Comparison of ENCODE assay signal across 15 cellular contexts in genomic region chr17:76048711-76049110, GRCh38. TPM values are rescaled to one million over a fixed set of nuclear protein-coding genes. Genes with fewer than 3 reads are reported as not detected.
A peak's percentile ranks its signal among the peaks of the same experiment; 100 is the strongest.
DNase-seq lines count a peak whose midpoint lies in the region; ATAC-seq, FAIRE-seq and TF ChIP-seq lines count a peak whose summit lies in the region.
"Had no signal": no experiment of that assay in that cellular context is flagged by ENCODE, and none has a peak within 500 bp of the region (broad histone marks: within the 10 kb centered on the region; RNA-seq: fewer than 3 reads in every experiment).

No MANE protein-coding gene starts in this region.

- peaks cover under 1 to 6% of the 10 kb centered on the region in 2 experiments; a peak in 2 of 5 replicates for H3K4me1 ChIP-seq in K562 (replicated peaks in 1 of 2; ENCODE audit: control insufficient read depth in 2 of 2, insufficient read depth in 2 of 2, low read length in 2 of 2)
- peaks cover 0 to 8% of the 10 kb centered on the region in 2 experiments for H3K4me1 ChIP-seq in trophoblast cell (ENCODE audit: control insufficient read depth in 1 of 2, insufficient read depth in 2 of 2, low read length in 2 of 2)
- H3K4me1 ChIP-seq in uterus = no peaks in the 10 kb centered on the region
- peaks cover 0 to 16% (median 7%) of the 10 kb centered on the region in 4 donors for H3K4me1 ChIP-seq in upper lobe of left lung

- H3K27me3 ChIP-seq in K562 (ENCODE audit: control insufficient read depth in 2 of 2, insufficient read depth in 2 of 2, low read length in 2 of 2) (no peaks in the 10 kb centered on the region), trophoblast cell (ENCODE audit: insufficient read depth, low read length) (no peaks in the 10 kb centered on the region), uterus (no peaks in the 10 kb centered on the region), upper lobe of left lung (no peaks in the 10 kb centered on the region)
- H3K27me3 ChIP-seq: foreskin keratinocyte, right atrium auricular region had no signal

- H2AK5ac ChIP-seq in trophoblast cell (ENCODE audit: low read length) = no peak overlapping the region

- H4K20me1 ChIP-seq in K562 (replicated peaks; ENCODE audit: control insufficient read depth, insufficient read depth, low read length) = no peaks in the 10 kb centered on the region

- H3K27me3 Mint-ChIP-seq in CD14-positive monocyte (ENCODE audit: low read depth in 3 of 3) = no peaks in the 10 kb centered on the region
- H3K27me3 Mint-ChIP-seq: activated CD8-positive, alpha-beta memory T cell treated with anti-CD3 and anti-CD28 coated beads, Interleukin-2, amount 10 ng/mL, durations not matched to agents 7 days and 5 days; activated naive CD8-positive, alpha-beta T cell treated with anti-CD3 and anti-CD28 coated beads, Interleukin-2, amount 10 ng/mL, durations not matched to agents 7 days and 5 days had no signal

- H3K4me2 ChIP-seq in K562 (ENCODE audit: insufficient read depth, low read length) (no peak overlapping the region), trophoblast cell (ENCODE audit: low read length) (no peak overlapping the region)

- intact Hi-C loops in K562 (cut with micrococcal nuclease) (no loop called here), CD14-positive monocyte (cut with micrococcal nuclease) (no loop called here), uterus (cut with DNase I; ENCODE audit: low total_unique reads) (no loop called here)

- H3K4me3 ChIP-seq in K562 (no peak overlapping the region), trophoblast cell (ENCODE audit: low read depth, low read length) (no peak overlapping the region), uterus (no peak overlapping the region), upper lobe of left lung (no peak overlapping the region)
- H3K4me3 ChIP-seq: right atrium auricular region had no signal

- TF ChIP-seq EP300 in K562 (IDR thresholded peaks at IDR 0.05; ENCODE audit: low read length) = no peak
- TF ChIP-seq EP300 in upper lobe of left lung (IDR thresholded peaks at IDR 0.05) = no peak

- no peak overlapping the region for H4K91ac ChIP-seq in trophoblast cell (ENCODE audit: low read depth, low read length)

- H3K18ac ChIP-seq in trophoblast cell (ENCODE audit: low read length) = no peak overlapping the region

- peaks cover under 1% of the 10 kb centered on the region for H3K79me1 ChIP-seq in trophoblast cell (ENCODE audit: low read length)

- H3K27ac ChIP-seq in K562 (ENCODE audit: extremely low read depth, low read depth, low read length) = no peak overlapping the region
- H3K27ac ChIP-seq in trophoblast cell (ENCODE audit: low read depth, low read length) = no peak overlapping the region
- H3K27ac ChIP-seq in uterus = no peak overlapping the region
- no peak overlapping the region for H3K27ac ChIP-seq in upper lobe of left lung
- H3K27ac ChIP-seq: foreskin keratinocyte, right atrium auricular region had no signal

- 78% methylated on average over 9 of the region's 9 CpGs for WGBS in K562 (ENCODE audit: insufficient coverage, low coverage, missing lambda C conversion rate)
- no CpG with 5 or more reads among the region's 9 CpGs for WGBS in trophoblast cell (ENCODE audit: extremely low coverage, insufficient coverage, insufficient read length)
- WGBS in upper lobe of left lung, 2 donors = 74 to 79% methylated on average over 9 of the region's 9 CpGs

- POLR2A ChIA-PET in K562 (lab: Yijun Ruan, JAX) = interaction anchor here (0.6 to 2.8 kb wide), 3 partner anchors 9 to 336 kb away, joined by 3 to 14 read pairs (median 5); no protein-coding TSS in a partner anchor

- no peaks in the 10 kb centered on the region for H3K9me1 ChIP-seq in K562 (ENCODE audit: control insufficient read depth, insufficient read depth, low read length)

- no peak for TF ChIP-seq CTCF in K562 (IDR thresholded peaks at IDR 0.05 in 2 of 3, conservative IDR thresholded peaks at IDR 0.05 in 1 of 3; ENCODE audit: insufficient read depth in 2 of 3, low read depth in 1 of 3, low read length in 3 of 3)
- TF ChIP-seq CTCF in CD14-positive monocyte (IDR thresholded peaks at IDR 0.05) = no peak
- no peak for TF ChIP-seq CTCF in uterus (IDR thresholded peaks at IDR 0.05)
- no peak for TF ChIP-seq CTCF in upper lobe of left lung (IDR thresholded peaks at IDR 0.05)

- H3K9ac ChIP-seq in K562 (ENCODE audit: insufficient read depth in 1 of 2, low read depth in 2 of 2, low read length in 2 of 2) (no peak overlapping the region), trophoblast cell (ENCODE audit: low read length) (no peak overlapping the region)

- peaks cover 0 to 4% (median 0%) of the 10 kb centered on the region in 7 donors for H3K9me3 Mint-ChIP-seq in CD14-positive monocyte
- H3K9me3 Mint-ChIP-seq: activated naive CD8-positive, alpha-beta T cell treated with anti-CD3 and anti-CD28 coated beads, Interleukin-2, amount 10 ng/mL, durations not matched to agents 7 days and 5 days had no signal

- BruUV-seq in K562 (replicated peaks; lab: Mats Ljungman, UMichigan) = no TSS peak

- ATAC-seq in K562 = no peak
- no peak for ATAC-seq in upper lobe of left lung (ENCODE audit: low FRiP score in 2 of 2)
- ATAC-seq: activated CD8-positive, alpha-beta memory T cell treated with anti-CD3 and anti-CD28 coated beads, Interleukin-2, amount 10 ng/mL, durations not matched to agents 7 days and 5 days; foreskin keratinocyte had no signal

- peaks cover 28% of the 10 kb centered on the region for H3K4me1 Mint-ChIP-seq in CD14-positive monocyte

- H3K23ac ChIP-seq in trophoblast cell (ENCODE audit: low read length) = no peak overlapping the region

- no peak overlapping the region for H2AFZ ChIP-seq in K562 (ENCODE audit: low read depth, low read length)
- H2AFZ ChIP-seq in trophoblast cell (ENCODE audit: insufficient read depth, low read length, poor library complexity) = no peak overlapping the region

- H3K36me3 Mint-ChIP-seq in CD14-positive monocyte = peaks cover 78 to 96% of the 10 kb centered on the region in 2 donors

- H2BK5ac ChIP-seq in trophoblast cell (ENCODE audit: low read depth, low read length, poor library complexity) = no peak overlapping the region

- no peak overlapping the region for H4K12ac ChIP-seq in trophoblast cell (ENCODE audit: low read depth, low read length)

- H3K4ac ChIP-seq in trophoblast cell (ENCODE audit: low read depth, low read length) = no peak overlapping the region

- TF ChIP-seq POLR2A in K562 (conservative IDR thresholded peaks at IDR 0.05) = no peak
- TF ChIP-seq POLR2A in uterus (IDR thresholded peaks at IDR 0.05) = no peak
- TF ChIP-seq POLR2A in upper lobe of left lung (IDR thresholded peaks at IDR 0.05) = no peak

- H3K27ac Mint-ChIP-seq in CD14-positive monocyte = no peak overlapping the region
- H3K27ac Mint-ChIP-seq: activated CD8-positive, alpha-beta memory T cell treated with anti-CD3 and anti-CD28 coated beads, Interleukin-2, amount 10 ng/mL, durations not matched to agents 7 days and 5 days; activated naive CD8-positive, alpha-beta T cell treated with anti-CD3 and anti-CD28 coated beads, Interleukin-2, amount 10 ng/mL, durations not matched to agents 7 days and 5 days had no signal

- H3K79me2 ChIP-seq in K562 (ENCODE audit: control insufficient read depth, insufficient read depth, low read length) = peaks cover 7% of the 10 kb centered on the region; the same call in 1 of the 3 replicates
- H3K79me2 ChIP-seq in trophoblast cell (ENCODE audit: control insufficient read depth, insufficient read depth, low read length, poor library complexity) = no peaks in the 10 kb centered on the region

- H3K9me3 ChIP-seq in K562 (replicated peaks; ENCODE audit: control insufficient read depth, insufficient read depth, low read depth, low read length) = no peaks in the 10 kb centered on the region
- no peaks in the 10 kb centered on the region for H3K9me3 ChIP-seq in trophoblast cell (ENCODE audit: insufficient read depth, low read depth, low read length)
- H3K9me3 ChIP-seq in uterus = no peaks in the 10 kb centered on the region
- H3K9me3 ChIP-seq in upper lobe of left lung = no peaks in the 10 kb centered on the region
- H3K9me3 ChIP-seq: right atrium auricular region had no signal

- H4K8ac ChIP-seq in trophoblast cell (ENCODE audit: low read depth, low read length) = no peak overlapping the region

- H3K14ac ChIP-seq in trophoblast cell (ENCODE audit: low read length) = no peak overlapping the region

- H2BK12ac ChIP-seq in trophoblast cell (ENCODE audit: low read length) = no peak overlapping the region

- no peak overlapping the region for H2BK120ac ChIP-seq in trophoblast cell (ENCODE audit: insufficient read depth, low read length, poor library complexity)

- CTCF ChIA-PET in K562 (lab: Yijun Ruan, JAX; ENCODE audit: low intra/inter-chr PET ratio) = no interaction called here

- no peak overlapping the region for H3K4me3 Mint-ChIP-seq in CD14-positive monocyte
- H3K4me3 Mint-ChIP-seq: activated CD8-positive, alpha-beta memory T cell treated with anti-CD3 and anti-CD28 coated beads, Interleukin-2, amount 10 ng/mL, durations not matched to agents 7 days and 5 days; activated naive CD8-positive, alpha-beta T cell treated with anti-CD3 and anti-CD28 coated beads, Interleukin-2, amount 10 ng/mL, durations not matched to agents 7 days and 5 days had no signal

- peak; percentile 83 for DNase-seq in EL
- DNase-seq in M059J (ENCODE audit: low read depth) = peak; percentile 47
- DNase-seq in K562 (ENCODE audit: extremely low read depth in 1 of 4, low spot score in 3 of 4) = no peak
- DNase-seq in trophoblast cell = peak; percentile 30 to 66
- no peak for DNase-seq in CD14-positive monocyte (ENCODE audit: low spot score)
- no peak for DNase-seq in uterus
- DNase-seq in upper lobe of left lung = no peak
- DNase-seq: activated CD8-positive, alpha-beta memory T cell treated with anti-CD3 and anti-CD28 coated beads, Interleukin-2, amount 10 ng/mL, durations not matched to agents 7 days and 5 days; activated naive CD8-positive, alpha-beta T cell treated with anti-CD3 and anti-CD28 coated beads, Interleukin-2, amount 10 ng/mL, durations not matched to agents 7 days and 5 days; foreskin keratinocyte had no signal

- in situ Hi-C loops in K562 (cut with MboI) = no loop called here

- no peak for TF ChIP-seq RAD21 in K562 (CRISPR knock-in tag; conservative IDR thresholded peaks at IDR 0.05 in 1 of 2, IDR thresholded peaks at IDR 0.05 in 1 of 2)

- no peak for FAIRE-seq in K562 (lab: Jason Lieb, UNC)
- FAIRE-seq: TTC549 had no signal

- peaks cover 90% of the 10 kb centered on the region for H3K36me3 ChIP-seq in K562 (ENCODE audit: control insufficient read depth, insufficient read depth, low read length)
- peaks cover 65 to 76% of the 10 kb centered on the region in 2 experiments for H3K36me3 ChIP-seq in trophoblast cell (ENCODE audit: control insufficient read depth in 1 of 2, insufficient read depth in 2 of 2, low read length in 2 of 2)
- no peaks in the 10 kb centered on the region for H3K36me3 ChIP-seq in uterus
- H3K36me3 ChIP-seq in upper lobe of left lung = peaks cover 41 to 96% (median 73%) of the 10 kb centered on the region in 4 donors

RNA-seq across cellular contexts. Expression of gene EVPL, which starts 21.6 kb away (rescaled TPM):
- total RNA-seq in M059J (2014; rRNA removed; shearing (Covaris generic)) = not detected in 2 replicates
- total RNA-seq in K562 (2011; cell fraction: chromatin; rRNA removed; ENCODE audit: low replicate concordance) = 0.07 TPM in 1 of 2 replicates, not detected in the other
- under 0.01 and 0.13 TPM in 2 replicates for total RNA-seq in K562 (2011; cell fraction: nucleolus; rRNA removed)
- total RNA-seq in K562 (2011; cell fraction: nucleoplasm; rRNA removed) = not detected in 2 replicates
- total RNA-seq in K562 (2014; rRNA removed) (0.04 and 0.18 TPM in 2 replicates), K562 (2014; rRNA removed; fragmentation: Illumina TruSeq; extraction: Trizol) (not detected in 2 replicates), K562 (2015; rRNA removed; fragmentation: Illumina TruSeq; extraction: Trizol) (0.18 TPM in 1 of 2 replicates, not detected in the other), K562 (2021) (0.11 and 0.13 TPM in 2 replicates), uterus (1 to 10 TPM in 3 of 4 donors, under 1 TPM in 1; 0.59 to 3.7 (median 2.8) TPM), upper lobe of left lung (100 to 1,000 TPM in 1 of 6 donors, 10 to 100 TPM in 5; 47.5 to 142 (median 63.4) TPM)
- polyA plus RNA-seq in K562 (2011; rRNA removed) (not detected in 2 replicates), K562 (2014; fragmentation: Illumina TruSeq; extraction: Trizol) (not detected in 2 replicates), K562 (2014; fragmentation: Nextera tagmentation; extraction: Ambion mirVana) (not detected), K562 (2014; rRNA removed) (0.08 TPM in 1 of 2 replicates, not detected in the other), CD14-positive monocyte (not detected)
- 0.01 TPM in 1 of 2 replicates, not detected in the other for polyA plus RNA-seq in K562 (2011; cell fraction: cytosol; rRNA removed)
- 0.04 and 0.10 TPM in 2 replicates for polyA plus RNA-seq in K562 (2011; cell fraction: nucleus; rRNA removed)
- 0.03 and 0.10 TPM in 2 replicates for polyA plus RNA-seq in K562 (2012)
- polyA minus RNA-seq in K562 (2011; rRNA and poly(A)+ RNA removed) = not detected in 2 replicates
- polyA minus RNA-seq in K562 (2011; cell fraction: cytosol; rRNA and poly(A)+ RNA removed) = not detected in 2 replicates
- not detected in 2 replicates for polyA minus RNA-seq in K562 (2011; cell fraction: nucleus; rRNA and poly(A)+ RNA removed)
- 0.04 and 0.06 TPM in 2 replicates for polyA plus RNA-seq in trophoblast cell (2013)

RNA-seq across cellular contexts. Expression of gene SRP68, which starts 23.6 kb away (rescaled TPM):
- 19.0 and 28.5 TPM in 2 replicates for total RNA-seq in M059J (2014; rRNA removed; shearing (Covaris generic))
- 133 and 147 TPM in 2 replicates for total RNA-seq in K562 (2011; cell fraction: chromatin; rRNA removed; ENCODE audit: low replicate concordance)
- 62.8 and 73.2 TPM in 2 replicates for total RNA-seq in K562 (2011; cell fraction: nucleolus; rRNA removed)
- 99.2 and 124 TPM in 2 replicates for total RNA-seq in K562 (2011; cell fraction: nucleoplasm; rRNA removed)
- total RNA-seq in K562 (2014; rRNA removed) (29.8 and 35.3 TPM in 2 replicates), K562 (2014; rRNA removed; fragmentation: Illumina TruSeq; extraction: Trizol) (32.4 and 33.8 TPM in 2 replicates), K562 (2015; rRNA removed; fragmentation: Illumina TruSeq; extraction: Trizol) (33.6 and 36.2 TPM in 2 replicates), K562 (2021) (73.5 and 77.4 TPM in 2 replicates), uterus (100 to 1,000 TPM in 1 of 4 donors, 10 to 100 TPM in 3; 25.1 to 117 (median 65.0) TPM), upper lobe of left lung (10 to 100 TPM; 41.8 to 68.2 (median 56.1) TPM)
- polyA plus RNA-seq in K562 (2011; rRNA removed) (79.6 and 93.4 TPM in 2 replicates), K562 (2014; fragmentation: Illumina TruSeq; extraction: Trizol) (85.7 and 92.6 TPM in 2 replicates), K562 (2014; fragmentation: Nextera tagmentation; extraction: Ambion mirVana) (10 to 100 TPM; 29.4 to 31.4 TPM), K562 (2014; rRNA removed) (62.8 and 63.5 TPM in 2 replicates), CD14-positive monocyte (10 to 100 TPM; 42.1 to 47.1 TPM)
- 55.4 and 75.0 TPM in 2 replicates for polyA plus RNA-seq in K562 (2011; cell fraction: cytosol; rRNA removed)
- 49.7 and 56.7 TPM in 2 replicates for polyA plus RNA-seq in K562 (2011; cell fraction: nucleus; rRNA removed)
- polyA plus RNA-seq in K562 (2012) = 73.7 and 81.8 TPM in 2 replicates
- 82.1 and 85.9 TPM in 2 replicates for polyA minus RNA-seq in K562 (2011; rRNA and poly(A)+ RNA removed)
- 40.9 and 46.4 TPM in 2 replicates for polyA minus RNA-seq in K562 (2011; cell fraction: cytosol; rRNA and poly(A)+ RNA removed)
- 22.2 and 39.0 TPM in 2 replicates for polyA minus RNA-seq in K562 (2011; cell fraction: nucleus; rRNA and poly(A)+ RNA removed)
- 81.8 and 83.6 TPM in 2 replicates for polyA plus RNA-seq in trophoblast cell (2013)

RNA-seq across cellular contexts. Expression of gene GALR2, which starts 25.9 kb away (rescaled TPM):
- 0.30 and 0.96 TPM in 2 replicates for total RNA-seq in M059J (2014; rRNA removed; shearing (Covaris generic))
- not detected in 2 replicates for total RNA-seq in K562 (2011; cell fraction: chromatin; rRNA removed; ENCODE audit: low replicate concordance)
- total RNA-seq in K562 (2011; cell fraction: nucleolus; rRNA removed) = 0.17 TPM in 1 of 2 replicates, not detected in the other
- total RNA-seq in K562 (2011; cell fraction: nucleoplasm; rRNA removed) = not detected in 2 replicates
- total RNA-seq in K562 (2014; rRNA removed) (not detected in 2 replicates), K562 (2014; rRNA removed; fragmentation: Illumina TruSeq; extraction: Trizol) (not detected in 2 replicates), K562 (2015; rRNA removed; fragmentation: Illumina TruSeq; extraction: Trizol) (not detected in 2 replicates), K562 (2021) (not detected in 2 replicates), uterus (not detected), upper lobe of left lung (under 1 TPM in 1 of 6 donors, not detected in 5; 0.61 TPM)
- polyA plus RNA-seq in K562 (2011; rRNA removed) (not detected in 2 replicates), K562 (2014; fragmentation: Illumina TruSeq; extraction: Trizol) (not detected in 2 replicates), K562 (2014; fragmentation: Nextera tagmentation; extraction: Ambion mirVana) (not detected), K562 (2014; rRNA removed) (0.34 TPM in 1 of 2 replicates, not detected in the other), CD14-positive monocyte (1 to 10 TPM in 1 of 2 donors, under 1 TPM in 1; 0.22 to 1.1 TPM)
- 0.18 TPM in 1 of 2 replicates, not detected in the other for polyA plus RNA-seq in K562 (2011; cell fraction: cytosol; rRNA removed)
- polyA plus RNA-seq in K562 (2011; cell fraction: nucleus; rRNA removed) = not detected in 2 replicates
- polyA plus RNA-seq in K562 (2012) = not detected in 2 replicates
- polyA minus RNA-seq in K562 (2011; rRNA and poly(A)+ RNA removed) = not detected in 2 replicates
- not detected in 2 replicates for polyA minus RNA-seq in K562 (2011; cell fraction: cytosol; rRNA and poly(A)+ RNA removed)
- not detected in 2 replicates for polyA minus RNA-seq in K562 (2011; cell fraction: nucleus; rRNA and poly(A)+ RNA removed)
- polyA plus RNA-seq in trophoblast cell (2013) = 0.15 and 0.19 TPM in 2 replicates
- total RNA-seq: activated naive CD8-positive, alpha-beta T cell treated with anti-CD3 and anti-CD28 coated beads, Interleukin-2, amount 10 ng/mL, durations not matched to agents 7 days and 5 days; NCI-H460; right atrium auricular region; subcutaneous adipose tissue had no signal

RNA-seq across cellular contexts. Expression of gene ZACN, which starts 30.3 kb away (rescaled TPM):
- 0.02 TPM in 1 of 2 replicates, not detected in the other for total RNA-seq in M059J (2014; rRNA removed; shearing (Covaris generic))
- total RNA-seq in K562 (2011; cell fraction: chromatin; rRNA removed; ENCODE audit: low replicate concordance) = 0.32 TPM in 1 of 2 replicates, not detected in the other
- 0.13 TPM in 1 of 2 replicates, not detected in the other for total RNA-seq in K562 (2011; cell fraction: nucleolus; rRNA removed)
- not detected in 2 replicates for total RNA-seq in K562 (2011; cell fraction: nucleoplasm; rRNA removed)
- total RNA-seq in K562 (2014; rRNA removed) (not detected in 2 replicates), K562 (2014; rRNA removed; fragmentation: Illumina TruSeq; extraction: Trizol) (not detected in 2 replicates), K562 (2015; rRNA removed; fragmentation: Illumina TruSeq; extraction: Trizol) (not detected in 2 replicates), K562 (2021) (0.07 TPM in 1 of 2 replicates, not detected in the other), uterus (not detected), upper lobe of left lung (not detected)
- polyA plus RNA-seq in K562 (2011; rRNA removed) (not detected in 2 replicates), K562 (2014; fragmentation: Illumina TruSeq; extraction: Trizol) (not detected in 2 replicates), K562 (2014; fragmentation: Nextera tagmentation; extraction: Ambion mirVana) (not detected), K562 (2014; rRNA removed) (not detected in 2 replicates), CD14-positive monocyte (not detected)
- not detected in 2 replicates for polyA plus RNA-seq in K562 (2011; cell fraction: cytosol; rRNA removed)
- 0.07 and 0.20 TPM in 2 replicates for polyA plus RNA-seq in K562 (2011; cell fraction: nucleus; rRNA removed)
- polyA plus RNA-seq in K562 (2012) = 3.9 and 6.5 TPM in 2 replicates
- polyA minus RNA-seq in K562 (2011; rRNA and poly(A)+ RNA removed) = not detected in 2 replicates
- polyA minus RNA-seq in K562 (2011; cell fraction: cytosol; rRNA and poly(A)+ RNA removed) = not detected in 2 replicates
- polyA minus RNA-seq in K562 (2011; cell fraction: nucleus; rRNA and poly(A)+ RNA removed) = not detected in 2 replicates
- polyA plus RNA-seq in trophoblast cell (2013) = 0.05 TPM in 1 of 2 replicates, not detected in the other
- total RNA-seq: activated naive CD8-positive, alpha-beta T cell treated with anti-CD3 and anti-CD28 coated beads, Interleukin-2, amount 10 ng/mL, durations not matched to agents 7 days and 5 days; dermis microvascular lymphatic vessel endothelial cell; foreskin keratinocyte; right atrium auricular region; subcutaneous adipose tissue had no signal

RNA-seq across cellular contexts. Expression of gene CDK3, which starts 48.1 kb away (rescaled TPM):
- total RNA-seq in M059J (2014; rRNA removed; shearing (Covaris generic)) = 0.30 and 1.6 TPM in 2 replicates
- total RNA-seq in K562 (2011; cell fraction: chromatin; rRNA removed; ENCODE audit: low replicate concordance) = 7.8 and 22.7 TPM in 2 replicates
- total RNA-seq in K562 (2011; cell fraction: nucleolus; rRNA removed) = 15.4 and 17.0 TPM in 2 replicates
- total RNA-seq in K562 (2011; cell fraction: nucleoplasm; rRNA removed) = 9.2 and 9.4 TPM in 2 replicates
- 1.3 and 6.0 TPM in 2 replicates for total RNA-seq in K562 (2014; rRNA removed)
- total RNA-seq in K562 (2014; rRNA removed; fragmentation: Illumina TruSeq; extraction: Trizol) = 1.1 and 2.8 TPM in 2 replicates
- 4.0 and 4.3 TPM in 2 replicates for total RNA-seq in K562 (2015; rRNA removed; fragmentation: Illumina TruSeq; extraction: Trizol)
- total RNA-seq in K562 (2021) = 5.0 and 5.4 TPM in 2 replicates
- polyA plus RNA-seq in K562 (2011; rRNA removed) = 5.7 and 8.0 TPM in 2 replicates
- polyA plus RNA-seq in K562 (2011; cell fraction: cytosol; rRNA removed) = 5.5 and 7.2 TPM in 2 replicates
- 48.9 and 53.7 TPM in 2 replicates for polyA plus RNA-seq in K562 (2011; cell fraction: nucleus; rRNA removed)
- 4.8 and 9.3 TPM in 2 replicates for polyA plus RNA-seq in K562 (2012)
- 4.7 TPM in 2 replicates for polyA plus RNA-seq in K562 (2014; fragmentation: Illumina TruSeq; extraction: Trizol)
- under 1 TPM; 0.55 to 0.94 TPM for polyA plus RNA-seq in K562 (2014; fragmentation: Nextera tagmentation; extraction: Ambion mirVana)
- 8.2 and 10.6 TPM in 2 replicates for polyA plus RNA-seq in K562 (2014; rRNA removed)
- 0.56 and 1.2 TPM in 2 replicates for polyA minus RNA-seq in K562 (2011; rRNA and poly(A)+ RNA removed)
- not detected in 2 replicates for polyA minus RNA-seq in K562 (2011; cell fraction: cytosol; rRNA and poly(A)+ RNA removed)
- 1.5 and 3.7 TPM in 2 replicates for polyA minus RNA-seq in K562 (2011; cell fraction: nucleus; rRNA and poly(A)+ RNA removed)
- polyA plus RNA-seq in trophoblast cell (2013) = 7.5 and 8.6 TPM in 2 replicates
- polyA plus RNA-seq in CD14-positive monocyte = not detected
- total RNA-seq in uterus = 10 to 100 TPM in 1 of 4 donors, 1 to 10 TPM in 2, not detected in 1; 8.5 to 10.8 (median 9.6) TPM
- total RNA-seq in upper lobe of left lung = 10 to 100 TPM in 1 of 6 donors, 1 to 10 TPM in 5; 3.0 to 15.7 (median 7.0) TPM

Comparison
In these comparisons a context has a peak if more than half of its experiments do, and no peak if none do; other contexts are left out.
1. DNase-seq: peak in EL (single experiment), M059J (single experiment) and trophoblast cell (2 of 2); none in K562 (0 of 4), CD14-positive monocyte (single experiment), uterus (0 of 2) and upper lobe of left lung (0 of 2).
2. RNA of gene EVPL, which starts 21.6 kb away (total RNA-seq): 47.5 to 142 TPM in upper lobe of left lung; 0.59 to 3.7 TPM in uterus, under 0.01 to 0.18 TPM in K562 and not detected in M059J; every median in the first group is over 10 times any median in the second.